ENCODE assay signal across 11 cellular contexts in genomic region chr7:93165447-93165846, GRCh38. TPM values are rescaled to one million over a fixed set of nuclear protein-coding genes. Genes with fewer than 3 reads are reported as not detected.
A peak's percentile ranks its signal among the peaks of the same experiment; 100 is the strongest.
DNase-seq lines count a peak whose midpoint lies in the region; ATAC-seq and TF ChIP-seq lines count a peak whose summit lies in the region.
"Had no signal": no experiment of that assay in that cellular context is flagged by ENCODE, and none has a peak within 500 bp of the region (broad histone marks: within the 10 kb centered on the region; RNA-seq: fewer than 3 reads in every experiment).

No MANE protein-coding gene starts in this region.

- H3K27me3 ChIP-seq in mammary epithelial cell (ENCODE audit: insufficient read depth, low read length), result no peaks in the 10 kb centered on the region
- no peaks in the 10 kb centered on the region for H3K27me3 ChIP-seq in breast epithelium
- H3K27me3 ChIP-seq: neutrophil had no signal

- H3K9me3 ChIP-seq in mammary epithelial cell (replicated peaks; ENCODE audit: insufficient read depth, low read length), result peaks cover 6% of the 10 kb centered on the region
- peaks cover 4 to 10% of the 10 kb centered on the region in 2 donors for H3K9me3 ChIP-seq in breast epithelium
- H3K9me3 ChIP-seq: neutrophil had no signal

- no peaks in the 10 kb centered on the region for H4K20me1 ChIP-seq in mammary epithelial cell (ENCODE audit: insufficient read depth, low read length)

- no TSS peak for BruUV-seq in mammary epithelial cell (replicated peaks; lab: Mats Ljungman, UMichigan)

- H3K79me2 ChIP-seq in mammary epithelial cell (ENCODE audit: insufficient read depth, low read length), result no peaks in the 10 kb centered on the region

- TF ChIP-seq CTCF in mammary epithelial cell (conservative IDR thresholded peaks at IDR 0.05 in 1 of 2, IDR thresholded peaks at IDR 0.05 in 1 of 2; ENCODE audit: extremely low read depth in 1 of 2, insufficient read depth in 1 of 2, low read depth in 1 of 2, low read length in 2 of 2), result no peak
- no peak for TF ChIP-seq CTCF in breast epithelium (IDR thresholded peaks at IDR 0.05)
- no peak for TF ChIP-seq CTCF in glutamatergic neuron (IDR thresholded peaks at IDR 0.05; ENCODE audit: partially characterized antibody, unreplicated experiment)

- no peaks in the 10 kb centered on the region for H3K36me3 Mint-ChIP-seq in glutamatergic neuron (ENCODE audit: unreplicated experiment)

- 95% methylated on average over 1 of the region's 1 CpG for WGBS in mammary epithelial cell (ENCODE audit: low coverage, missing lambda C conversion rate)

- peak; percentile 99 for ATAC-seq in HG02840 (IDR thresholded peaks at IDR 0.05; ENCODE audit: low FRiP score, unreplicated experiment)

- dilution Hi-C loops in mammary epithelial cell (cut with HindIII; ENCODE audit: low sequenced_read_pairs), result no loop called here

- H3K4me3 ChIP-seq in mammary epithelial cell (replicated peaks in 1 of 3; ENCODE audit: insufficient read depth in 1 of 3, low read depth in 2 of 3, low read length in 3 of 3), result no peak overlapping the region
- no peak overlapping the region for H3K4me3 ChIP-seq in breast epithelium

- H3K4me1 ChIP-seq in mammary epithelial cell (ENCODE audit: insufficient read depth, low read length) (no peaks in the 10 kb centered on the region), breast epithelium (no peaks in the 10 kb centered on the region)

- H3K27ac ChIP-seq in mammary epithelial cell (ENCODE audit: insufficient read depth, low read depth, low read length) (no peak overlapping the region), breast epithelium (no peak overlapping the region)
- H3K27ac ChIP-seq: neutrophil had no signal

- H3K27me3 Mint-ChIP-seq in glutamatergic neuron (ENCODE audit: unreplicated experiment), result peaks cover 5% of the 10 kb centered on the region
- H3K27me3 Mint-ChIP-seq: activated naive CD4-positive, alpha-beta T cell treated with anti-CD3 and anti-CD28 coated beads, Interleukin-2, amount 50 U/mL, for 24 hours had no signal

- H3K9me3 Mint-ChIP-seq in glutamatergic neuron (ENCODE audit: unreplicated experiment), result peaks cover 6% of the 10 kb centered on the region

- H3K4me2 ChIP-seq in mammary epithelial cell (ENCODE audit: insufficient read depth, low read depth, low read length), result no peak overlapping the region

- intact Hi-C loops in mammary epithelial cell (cut with micrococcal nuclease) (no loop called here), breast epithelium (cut with DNase I; ENCODE audit: low total_unique reads) (no loop called here)

- H3K27ac Mint-ChIP-seq in glutamatergic neuron (ENCODE audit: unreplicated experiment), result no peak overlapping the region
- H3K27ac Mint-ChIP-seq: activated naive CD4-positive, alpha-beta T cell treated with anti-CD3 and anti-CD28 coated beads, Interleukin-2, amount 50 U/mL, for 24 hours had no signal

- H3K4me3 Mint-ChIP-seq in glutamatergic neuron (ENCODE audit: unreplicated experiment), result no peak overlapping the region
- H3K4me3 Mint-ChIP-seq: activated naive CD4-positive, alpha-beta T cell treated with anti-CD3 and anti-CD28 coated beads, Interleukin-2, amount 50 U/mL, for 24 hours had no signal

- no peaks in the 10 kb centered on the region for H3K4me1 Mint-ChIP-seq in glutamatergic neuron (ENCODE audit: low read depth, unreplicated experiment)
- H3K4me1 Mint-ChIP-seq: activated naive CD4-positive, alpha-beta T cell treated with anti-CD3 and anti-CD28 coated beads, Interleukin-2, amount 50 U/mL, for 24 hours had no signal

- DNase-seq in mammary epithelial cell (peak; percentile 56), breast epithelium (ENCODE audit: low spot score in 2 of 2) (no peak), NAMALWA (ENCODE audit: low spot score) (peak; percentile 49), NCI-H446 treated with DMSO at 0.1 percent for 48 hours (lab: John Stamatoyannopoulos, UW) (no peak), dermis blood vessel endothelial cell (no peak), glutamatergic neuron (no peak)
- DNase-seq in activated naive CD4-positive, alpha-beta T cell treated with Interleukin-2 at 50 U/mL for 16 hours, result no peak
- DNase-seq: SHP77 had no signal

- H3K9ac ChIP-seq in mammary epithelial cell (ENCODE audit: insufficient read depth, low read length), result no peak overlapping the region

- TF ChIP-seq POLR2A in breast epithelium (IDR thresholded peaks at IDR 0.05), result no peak

- H3K36me3 ChIP-seq in mammary epithelial cell (ENCODE audit: insufficient read depth, low read length) (no peaks in the 10 kb centered on the region), breast epithelium (no peaks in the 10 kb centered on the region)
- H3K36me3 ChIP-seq: neutrophil had no signal

- CTCF ChIA-PET in mammary epithelial cell (lab: Charles Lee; ENCODE audit: low non-redundant PET), result no interaction called here

- in situ Hi-C loops in mammary epithelial cell (cut with MboI; ENCODE audit: low sequenced_read_pairs in 2 of 2), result no loop called here

- no peak overlapping the region for H2AFZ ChIP-seq in mammary epithelial cell (ENCODE audit: low read depth, low read length)

RNA-seq across cellular contexts. Expression of gene SAMD9L, which starts 17.3 kb away (rescaled TPM):
- total RNA-seq in mammary epithelial cell (1 to 10 TPM; 4.2 to 6.7 TPM), breast epithelium (10 to 100 TPM in 1 of 3 donors, 1 to 10 TPM in 2; 7.5 to 10.5 (median 8.6) TPM), dermis blood vessel endothelial cell (23.5 and 27.7 TPM in 2 replicates), glutamatergic neuron (ENCODE audit: unreplicated experiment) (not detected)
- 0.56 TPM for polyA plus RNA-seq in mammary epithelial cell
- 1.4 TPM for polyA minus RNA-seq in mammary epithelial cell

RNA-seq across cellular contexts. Expression of gene SAMD9, which starts 47.7 kb away (rescaled TPM):
- total RNA-seq in mammary epithelial cell (10 to 100 TPM in 1 of 2 donors, 1 to 10 TPM in 1; 9.9 to 12.0 TPM), breast epithelium (1 to 10 TPM; 5.6 to 9.2 (median 7.9) TPM), dermis blood vessel endothelial cell (20.4 and 24.4 TPM in 2 replicates), glutamatergic neuron (ENCODE audit: unreplicated experiment) (not detected)
- 3.7 TPM for polyA plus RNA-seq in mammary epithelial cell
- 5.6 TPM for polyA minus RNA-seq in mammary epithelial cell

Comparison
In these comparisons a context has a peak if more than half of its experiments do, and no peak if none do; other contexts are left out.
1. DNase-seq: peak in mammary epithelial cell (single experiment) and NAMALWA (single experiment); none in breast epithelium (0 of 2), NCI-H446 treated with DMSO at 0.1 percent for 48 hours (single experiment), dermis blood vessel endothelial cell (single experiment), activated naive CD4-positive, alpha-beta T cell treated with Interleukin-2 at 50 U/mL for 16 hours (single experiment) and glutamatergic neuron (single experiment).